8 cellular contexts compared by ENCODE assay signal in the genomic region with DNA sequence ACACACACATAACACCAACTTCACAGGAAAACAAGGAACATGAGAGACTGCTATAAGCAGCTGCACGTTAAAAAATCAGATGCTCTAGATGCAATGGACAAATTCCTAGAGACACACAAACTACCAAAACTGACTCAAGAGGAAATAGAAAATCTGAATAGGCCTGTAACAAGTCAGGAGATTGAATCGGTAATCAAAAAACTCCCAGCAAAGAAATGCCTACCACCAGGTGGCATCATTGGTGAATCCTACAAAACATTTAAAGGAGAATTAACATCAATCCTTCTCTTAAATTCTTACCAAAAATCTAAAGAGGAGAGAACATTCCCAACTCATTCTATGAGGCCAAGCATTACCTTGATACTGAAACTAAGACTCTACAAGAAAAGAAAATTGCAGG. TPM values are rescaled to one million over a fixed set of nuclear protein-coding genes. Genes with fewer than 3 reads are reported as not detected.
A peak's percentile ranks its signal among the peaks of the same experiment; 100 is the strongest.
DNase-seq lines count a peak whose midpoint lies in the region; ATAC-seq lines count a peak whose summit lies in the region.

No MANE protein-coding gene starts in this region.

- no peaks in the 10 kb centered on the region for H3K27me3 Mint-ChIP-seq in activated CD4-positive, alpha-beta memory T cell treated with anti-CD3 and anti-CD28 coated beads for 36 hours

- no peaks in the 10 kb centered on the region for H3K4me1 Mint-ChIP-seq in activated CD4-positive, alpha-beta memory T cell treated with anti-CD3 and anti-CD28 coated beads for 36 hours (ENCODE audit: low read depth)

- no peak overlapping the region for H3K27ac Mint-ChIP-seq in activated CD4-positive, alpha-beta memory T cell treated with anti-CD3 and anti-CD28 coated beads for 36 hours

- no peak overlapping the region for H3K4me3 Mint-ChIP-seq in activated CD4-positive, alpha-beta memory T cell treated with anti-CD3 and anti-CD28 coated beads for 36 hours

- H3K36me3 Mint-ChIP-seq in activated CD4-positive, alpha-beta memory T cell treated with anti-CD3 and anti-CD28 coated beads for 36 hours, result no peaks in the 10 kb centered on the region

- POLR2A ChIA-PET in activated CD4-positive, alpha-beta memory T cell treated with anti-CD3 and anti-CD28 coated beads for 36 hours (lab: Charles Lee), result no interaction called here

- ATAC-seq in left colon, result peak; percentile 36
- no peak for ATAC-seq in HG03135 (IDR thresholded peaks at IDR 0.05; ENCODE audit: unreplicated experiment)
- no peak for ATAC-seq in HG03354 (IDR thresholded peaks at IDR 0.05; ENCODE audit: poor library complexity, severe bottlenecking, unreplicated experiment)

- intact Hi-C loops in activated CD4-positive, alpha-beta memory T cell treated with anti-CD3 and anti-CD28 coated beads for 36 hours (cut with micrococcal nuclease), result loop anchor here (5.0 kb wide), 1 partner anchor 139 kb away; a partner anchor contains a TSS
- intact Hi-C loops in left colon (cut with DNase I, micrococcal nuclease), result loop anchor here in 1 of 2 donors (5.0 to 10.0 kb wide), 2 partner anchors 89 to 282 kb away; a partner anchor contains a TSS

- peak; percentile 28 for DNase-seq in activated effector memory CD4-positive, alpha-beta T cell treated with anti-CD3 and anti-CD28 coated beads, Interleukin-2, amount 50 U/mL, for 16 hours
- DNase-seq in activated effector memory CD4-positive, alpha-beta T cell treated with Interleukin-2 at 50 U/mL for 16 hours, result no peak
- DNase-seq in NAMALWA (ENCODE audit: low spot score) (peak; percentile 69), left colon (peak; percentile 21 to 59), NCI-H1930 (lab: John Stamatoyannopoulos, UW) (no peak)
- peak; percentile 26 for DNase-seq in activated CD4-positive, alpha-beta memory T cell treated with anti-CD3 and anti-CD28 coated beads for 36 hours

- no peaks in the 10 kb centered on the region for H3K9me3 Mint-ChIP-seq in activated CD4-positive, alpha-beta memory T cell treated with anti-CD3 and anti-CD28 coated beads for 36 hours

- CTCF ChIA-PET in activated CD4-positive, alpha-beta memory T cell treated with anti-CD3 and anti-CD28 coated beads for 36 hours (lab: Charles Lee), result interaction anchor here (0.7 to 7.6 kb wide), 4 partner anchors 57 to 602 kb away, joined by 3 to 85 read pairs (median 26); a partner anchor contains a TSS

RNA-seq across cellular contexts. Expression of a gene that starts 54.9 kb away (rescaled TPM):
- 1 to 10 TPM; 2.5 to 2.6 TPM for total RNA-seq in activated CD4-positive, alpha-beta memory T cell treated with anti-CD3 and anti-CD28 coated beads for 36 hours
- 10 to 100 TPM; 63.5 to 73.9 TPM for total RNA-seq in left colon

Comparison
In these comparisons a context has a peak if more than half of its experiments do, and no peak if none do; other contexts are left out.
1. DNase-seq: peak in activated effector memory CD4-positive, alpha-beta T cell treated with anti-CD3 and anti-CD28 coated beads, Interleukin-2, amount 50 U/mL, for 16 hours (single experiment), NAMALWA (single experiment), activated CD4-positive, alpha-beta memory T cell treated with anti-CD3 and anti-CD28 coated beads for 36 hours (single experiment) and left colon (2 of 2); none in activated effector memory CD4-positive, alpha-beta T cell treated with Interleukin-2 at 50 U/mL for 16 hours (single experiment) and NCI-H1930 (0 of 2).
2. RNA of a gene that starts 54.9 kb away (total RNA-seq): 63.5 to 73.9 TPM in left colon; 2.5 to 2.6 TPM in activated CD4-positive, alpha-beta memory T cell treated with anti-CD3 and anti-CD28 coated beads for 36 hours; every median in the first group is over 10 times any median in the second.